In the genomic region with DNA sequence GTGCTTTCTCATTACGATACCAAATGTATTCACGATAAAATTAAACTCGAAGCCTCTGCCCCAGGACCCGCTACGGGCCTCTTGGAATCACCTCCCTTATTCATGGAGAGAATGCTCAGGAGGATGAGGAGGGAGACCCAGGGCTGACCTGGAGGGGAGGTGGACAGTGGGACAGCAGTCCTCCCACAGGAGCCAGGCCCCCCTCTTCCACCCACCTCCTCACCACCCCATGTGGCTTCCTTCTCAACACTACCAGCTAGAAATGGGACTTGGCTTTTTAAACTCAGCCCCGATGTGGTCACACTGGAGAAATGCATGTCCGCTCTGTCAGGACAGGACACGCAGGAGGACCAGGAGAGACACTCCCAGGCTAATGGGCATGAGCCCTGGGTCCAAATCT, we compare ENCODE assay signal across 18 cellular contexts.
A peak's percentile ranks its signal among the peaks of the same experiment; 100 is the strongest.
DNase-seq lines count a peak whose midpoint lies in the region; ATAC-seq and TF ChIP-seq lines count a peak whose summit lies in the region.
"Had no signal": no experiment of that assay in that cellular context is flagged by ENCODE, and none has a peak within 500 bp of the region (broad histone marks: within the 10 kb centered on the region; RNA-seq: fewer than 3 reads in every experiment).

No MANE protein-coding gene starts in this region.

- H3K27ac ChIP-seq in OCI-LY7 (ENCODE audit: low read depth, low read length, poor library complexity, severe bottlenecking) (peak overlapping the region; percentile 58), left lung (peak overlapping the region; percentile 49 to 86), spleen (peak overlapping the region in 6 of 8 donors; percentile 38 to 83 (median 76))

- peaks cover 0 to 1% (median 0%) of the 10 kb centered on the region in 3 donors for H3K27me3 Mint-ChIP-seq in CD14-positive monocyte (ENCODE audit: low read depth in 3 of 3)

- intact Hi-C loops in CD14-positive monocyte (cut with micrococcal nuclease) (loop anchor here in 1 of 2 donors (5.0 kb wide), 1 partner anchor 143 kb away; no protein-coding TSS in a partner anchor), OCI-LY7 (cut with micrococcal nuclease; ENCODE audit: unreplicated experiment) (no loop called here), left lung (cut with DNase I) (no loop called here), spleen (cut with DNase I; ENCODE audit: low total_unique reads) (no loop called here)

- H3K9me3 Mint-ChIP-seq in CD14-positive monocyte, result peaks cover 6 to 17% (median 13%) of the 10 kb centered on the region in 7 donors

- peak overlapping the region in 1 of 2 donors; percentile 73 for H3K4me3 Mint-ChIP-seq in CD14-positive monocyte

- no peak for ATAC-seq in left lung
- no peak for ATAC-seq in HG03025 (IDR thresholded peaks at IDR 0.05; ENCODE audit: low FRiP score, unreplicated experiment)

- peaks cover 69% of the 10 kb centered on the region for H3K4me1 ChIP-seq in OCI-LY7 (ENCODE audit: insufficient read depth, low read length, poor library complexity, severe bottlenecking)
- peaks cover 26 to 50% of the 10 kb centered on the region in 2 donors for H3K4me1 ChIP-seq in left lung
- peaks cover 22 to 54% (median 44%) of the 10 kb centered on the region in 6 donors for H3K4me1 ChIP-seq in spleen

- no peaks in the 10 kb centered on the region for H3K9me2 ChIP-seq in OCI-LY7 (ENCODE audit: insufficient read depth, low read length)

- H3K36me3 Mint-ChIP-seq in CD14-positive monocyte, result peaks cover 7 to 9% of the 10 kb centered on the region in 2 donors

- CTCF ChIA-PET in OCI-LY7 (lab: Charles Lee; ENCODE audit: unreplicated experiment), result no interaction called here

- H3K27me3 ChIP-seq in left lung (no peaks in the 10 kb centered on the region), spleen (replicated peaks in 1 of 7) (peaks cover 0 to 37% (median 0%) of the 10 kb centered on the region in 7 donors)
- H3K27me3 ChIP-seq: BE2C, Peyer's patch had no signal

- H3K4me3 ChIP-seq in OCI-LY7 (ENCODE audit: low read depth, low read length, poor library complexity, severe bottlenecking), result no peak overlapping the region
- H3K4me3 ChIP-seq in left lung, result no peak overlapping the region
- H3K4me3 ChIP-seq in spleen, result no peak overlapping the region
- H3K4me3 ChIP-seq: Peyer's patch had no signal

- H4K20me1 ChIP-seq in OCI-LY7 (ENCODE audit: insufficient read depth, low read length), result no peaks in the 10 kb centered on the region

- TF ChIP-seq POLR2A in spleen (IDR thresholded peaks at IDR 0.05), result no peak

- peak overlapping the region; percentile 94 to 98 (median 98) for H3K27ac Mint-ChIP-seq in CD14-positive monocyte

- DNase-seq in CD14-positive monocyte (ENCODE audit: low spot score) (no peak), OCI-LY7 (ENCODE audit: low spot score) (no peak), left lung (peak in 1 of 2 donors; percentile 33), spleen (peak; percentile 41), epidermal melanocyte (ENCODE audit: insufficient read length, low spot score) (no peak), NCI-H2171 (lab: John Stamatoyannopoulos, UW) (no peak), NCI-H1105 treated with DMSO at 0.1 percent for 48 hours (lab: John Stamatoyannopoulos, UW) (no peak)
- DNase-seq: BE2C, DMS 273 treated with DMSO at 0.1 percent for 48 hours, EL, GOT3, KG1, NCI-H1105, NCI-H187, NCI-H774, SHP77 treated with DMSO at 0.1 percent for 48 hours had no signal

- H3K4me1 Mint-ChIP-seq in CD14-positive monocyte, result peaks cover 65% of the 10 kb centered on the region

- no peak overlapping the region for H2AFZ ChIP-seq in OCI-LY7 (ENCODE audit: low read length)

- BruUV-seq in OCI-LY7 (replicated peaks; lab: Mats Ljungman, UMichigan), result no TSS peak

- H3K4me2 ChIP-seq in OCI-LY7 (ENCODE audit: low read length), result no peak overlapping the region

- no peaks in the 10 kb centered on the region for H3K79me2 ChIP-seq in OCI-LY7 (ENCODE audit: insufficient read depth, low read depth, low read length)

- H3K9me3 ChIP-seq in OCI-LY7 (ENCODE audit: low read length) (peaks cover 15% of the 10 kb centered on the region), left lung (peaks cover 0 to 14% of the 10 kb centered on the region in 2 donors), spleen (peaks cover 0 to 25% (median 18%) of the 10 kb centered on the region in 8 donors)

- POLR2A ChIA-PET in OCI-LY7 (lab: Charles Lee), result interaction anchor here (1.5 to 3.0 kb wide), 3 partner anchors 9 to 39 kb away, joined by 3 to 17 read pairs (median 5); no protein-coding TSS in a partner anchor

- H3K36me3 ChIP-seq in OCI-LY7 (ENCODE audit: insufficient read depth, low read length), result peaks cover 30% of the 10 kb centered on the region
- H3K36me3 ChIP-seq in left lung, result no peaks in the 10 kb centered on the region
- H3K36me3 ChIP-seq in spleen, result no peaks in the 10 kb centered on the region
- H3K36me3 ChIP-seq: BE2C, Peyer's patch had no signal

- 87 to 96% (median 92%) methylated on average over 8 of the region's 8 CpGs for WGBS in spleen, 5 donors

- TF ChIP-seq CTCF in CD14-positive monocyte (IDR thresholded peaks at IDR 0.05) (no peak), OCI-LY7 (conservative IDR thresholded peaks at IDR 0.05; ENCODE audit: low read length) (no peak), left lung (IDR thresholded peaks at IDR 0.05) (no peak), spleen (IDR thresholded peaks at IDR 0.05 in 8 of 11, conservative IDR thresholded peaks at IDR 0.05 in 3 of 11) (no peak)
